20 cellular contexts compared by ENCODE assay signal in genomic region chr17:10842658-10843057, GRCh38. TPM values are rescaled to one million over a fixed set of nuclear protein-coding genes. Genes with fewer than 3 reads are reported as not detected.
"Had no signal": no experiment of that assay in that cellular context is flagged by ENCODE, and none has a peak within 500 bp of the region (broad histone marks: within the 10 kb centered on the region; RNA-seq: fewer than 3 reads in every experiment).

No MANE protein-coding gene starts in this region.

- H3K9me3 ChIP-seq: gastrocnemius medialis, lower lobe of right lung, upper lobe of left lung had no signal

- H3K27ac ChIP-seq: epithelial cell of prostate, gastrocnemius medialis, lower lobe of right lung, neural progenitor cell, parathyroid adenoma, right atrium auricular region, skin epidermis, upper lobe of left lung had no signal

- H3K4me3 ChIP-seq: gastrocnemius medialis, lower lobe of right lung, neural progenitor cell, right atrium auricular region, skin epidermis, upper lobe of left lung had no signal

- H3K4me1 ChIP-seq: neural progenitor cell, parathyroid adenoma had no signal

- DNase-seq: activated B cell treated with CpG ODN at 0.5 μM for 24 hours; activated CD4-positive, alpha-beta T cell treated with anti-CD3 and anti-CD28 coated beads for 48 hours; activated CD8-positive, alpha-beta memory T cell treated with anti-CD3 and anti-CD28 coated beads, Interleukin-2, amount 50 U/mL, for 48 hours; activated gamma-delta T cell treated with Interleukin-2 at 50 U/mL for 16 hours; dermis blood vessel endothelial cell; gastrocnemius medialis; lower lobe of right lung; naive B cell; stimulated activated CD4-positive, alpha-beta T cell treated with anti-CD3 and anti-CD28 coated beads, Interleukin-15, amount 100 ng/mL, for 24 hours; stimulated activated CD4-positive, alpha-beta T cell treated with anti-CD3 and anti-CD28 coated beads, Interleukin-4, amount 100 ng/mL, for 24 hours; stimulated activated naive CD4-positive, alpha-beta T cell treated with Interleukin-2 at 50 U/mL for 16 hours; T-helper 17 cell; upper lobe of left lung had no signal

- H3K36me3 ChIP-seq: gastrocnemius medialis, lower lobe of right lung, neural progenitor cell, right atrium auricular region, upper lobe of left lung had no signal

- H3K27me3 ChIP-seq: right atrium auricular region, upper lobe of left lung had no signal

- ATAC-seq: gastrocnemius medialis, lower lobe of right lung, T-helper 17 cell had no signal

RNA-seq across cellular contexts. Expression of gene PIRT, which starts 4.8 kb away (rescaled TPM):
- total RNA-seq: activated B cell treated with CpG ODN at 0.5 μM for 24 hours, chondrocyte, dermis blood vessel endothelial cell, gastrocnemius medialis, lower lobe of right lung, right atrium auricular region, T-helper 17 cell, upper lobe of left lung had no signal

RNA-seq across cellular contexts. Expression of gene TMEM238L, which starts 38.8 kb away (rescaled TPM):
- total RNA-seq: activated B cell treated with CpG ODN at 0.5 μM for 24 hours, chondrocyte, dermis blood vessel endothelial cell, lower lobe of right lung, right atrium auricular region, T-helper 17 cell, temporal lobe, upper lobe of left lung had no signal
